8 cellular contexts compared by ENCODE assay signal in the genomic region with DNA sequence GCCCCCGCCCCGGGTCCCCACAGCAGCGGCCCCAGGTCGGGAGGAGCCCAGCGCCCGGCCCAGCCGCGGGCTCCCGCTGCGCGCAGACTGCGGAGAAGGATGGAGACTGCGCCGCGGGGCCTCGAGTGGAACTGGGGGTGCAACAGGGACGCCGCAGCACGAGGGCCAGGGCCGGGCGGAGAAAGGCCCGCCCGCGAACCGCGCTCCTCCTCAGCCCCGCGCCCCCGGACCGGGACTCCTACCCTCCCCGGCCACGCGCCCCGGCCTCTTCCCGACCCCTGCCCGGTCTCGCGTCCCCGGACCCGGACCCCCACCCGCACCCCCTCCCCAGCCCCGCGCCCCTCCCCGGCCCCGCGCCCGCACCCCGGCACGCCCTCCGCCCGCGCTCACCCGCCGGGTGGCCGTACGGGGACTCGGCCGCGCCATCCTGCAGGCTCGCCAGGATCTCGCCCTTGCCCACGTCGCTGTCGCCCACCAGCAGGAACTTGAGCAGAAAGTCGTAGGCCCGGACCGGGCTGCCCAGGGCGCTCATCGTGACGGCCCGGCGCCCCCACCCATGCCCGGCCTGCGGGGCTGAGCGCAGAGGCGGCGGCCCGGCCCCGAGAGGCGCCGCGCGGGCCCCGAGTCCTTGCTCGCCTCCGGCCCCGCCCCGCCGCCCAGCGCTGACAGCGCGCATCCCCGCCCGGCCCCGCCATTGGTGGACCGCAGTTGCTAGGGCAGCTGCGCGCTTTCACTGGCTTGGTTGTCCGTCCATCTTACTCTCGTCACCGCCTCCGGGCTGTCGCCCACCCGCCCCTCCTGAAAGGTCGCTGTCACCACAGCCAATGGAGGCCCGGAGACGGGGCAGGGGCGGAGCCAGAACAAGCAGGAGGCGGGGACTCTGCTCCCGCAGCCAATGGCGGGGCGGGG.
DNase-seq lines count a peak whose midpoint lies in the region; ATAC-seq and TF ChIP-seq lines count a peak whose summit lies in the region.

A gene with protein sequence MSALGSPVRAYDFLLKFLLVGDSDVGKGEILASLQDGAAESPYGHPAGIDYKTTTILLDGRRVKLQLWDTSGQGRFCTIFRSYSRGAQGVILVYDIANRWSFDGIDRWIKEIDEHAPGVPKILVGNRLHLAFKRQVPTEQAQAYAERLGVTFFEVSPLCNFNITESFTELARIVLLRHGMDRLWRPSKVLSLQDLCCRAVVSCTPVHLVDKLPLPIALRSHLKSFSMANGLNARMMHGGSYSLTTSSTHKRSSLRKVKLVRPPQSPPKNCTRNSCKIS (minus strand): TSS at position 634 of the 909 bp plus-strand sequence. CDS start 102 bp downstream, at position 532.

- no peak for TF ChIP-seq CTCF in AG09319 (IDR thresholded peaks at IDR 0.05; ENCODE audit: low read depth, low read length)

- ATAC-seq in GM19023 (IDR thresholded peaks at IDR 0.05; ENCODE audit: unreplicated experiment) (peak; percentile 96), HG03175 (IDR thresholded peaks at IDR 0.05; ENCODE audit: unreplicated experiment) (peak; percentile 98)
- ATAC-seq in activated CD4-positive, CD25-positive, alpha-beta regulatory T cell treated with anti-CD3 and anti-CD28 coated beads, Interleukin-2, amount 50 U/mL, for 24 hours = peak; percentile 97 to 99

- DNase-seq in AG09319 (ENCODE audit: extremely low read depth, low read depth) (peak; percentile 97), NCI-H2227 treated with DMSO at 0.1 percent for 48 hours (lab: John Stamatoyannopoulos, UW) (peak; percentile 97), cerebellar cortex (ENCODE audit: low spot score) (peak; percentile 99), iris pigment epithelial cell (ENCODE audit: low read depth) (peak; percentile 99), smooth muscle cell of the brain vasculature (ENCODE audit: low read depth, low spot score) (peak; percentile 93)

Comparison
In these comparisons a context has a peak if more than half of its experiments do, and no peak if none do; other contexts are left out.
1. Peak in every context shown above with its lines: DNase-seq and ATAC-seq.